In the genomic region with DNA sequence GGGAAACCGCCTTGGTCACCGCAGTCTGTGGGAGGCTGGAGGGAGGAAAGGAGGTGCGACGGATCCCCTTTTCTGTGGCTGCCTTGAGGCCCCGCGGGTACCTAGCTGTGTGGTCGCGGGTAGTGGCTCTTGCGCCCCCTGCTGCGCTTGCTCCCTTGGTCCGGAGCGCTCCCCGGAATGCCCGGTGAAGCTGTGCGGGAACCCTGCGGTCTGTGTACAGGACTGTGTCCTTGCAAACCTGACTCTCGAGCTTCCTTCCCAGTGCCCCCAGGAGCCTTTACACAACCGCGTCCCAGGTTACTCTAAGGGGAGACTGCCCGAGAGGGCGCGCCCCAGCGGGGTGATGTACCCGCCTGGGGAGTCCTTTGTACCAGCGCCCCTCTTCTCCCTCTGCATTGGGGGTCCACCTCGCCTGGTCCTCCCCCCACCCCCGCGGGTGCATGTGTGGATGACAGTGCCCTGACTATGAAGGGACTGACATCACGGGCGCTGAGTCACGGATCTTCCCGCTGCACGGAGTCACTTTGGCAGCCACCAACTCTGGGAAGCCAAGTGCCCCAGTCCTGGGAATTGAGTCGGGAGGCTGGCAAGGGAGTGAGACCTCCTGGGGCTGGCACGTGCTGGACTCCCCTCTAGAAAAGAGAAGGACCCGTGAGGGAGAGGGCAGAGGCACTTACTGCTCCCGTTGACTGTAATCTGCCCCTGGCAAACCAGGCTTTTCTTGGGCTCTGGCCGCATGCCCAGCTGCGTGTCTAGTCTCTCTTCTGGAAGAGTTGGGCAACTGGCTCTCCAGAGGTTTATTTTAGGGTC, we compare ENCODE assay signal across 8 cellular contexts. TPM values are rescaled to one million over a fixed set of nuclear protein-coding genes. Genes with fewer than 3 reads are reported as not detected.
A peak's percentile ranks its signal among the peaks of the same experiment; 100 is the strongest.
DNase-seq lines count a peak whose midpoint lies in the region; ATAC-seq and TF ChIP-seq lines count a peak whose summit lies in the region.

No MANE protein-coding gene starts in this region.

- no peaks in the 10 kb centered on the region for H3K9me2 ChIP-seq in OCI-LY1 (ENCODE audit: low read depth, low read length)

- H3K4me1 ChIP-seq in OCI-LY1 (ENCODE audit: insufficient read depth, low read length, severe bottlenecking) (peaks cover 7% of the 10 kb centered on the region), gastroesophageal sphincter (peaks cover 2 to 58% (median 34%) of the 10 kb centered on the region in 3 donors), neutrophil (ENCODE audit: control insufficient read depth in 1 of 2, insufficient read depth in 1 of 2, low read depth in 1 of 2, low read length in 1 of 2) (peaks cover 77 to 88% of the 10 kb centered on the region in 2 experiments)

- H3K36me3 ChIP-seq in OCI-LY1 (ENCODE audit: insufficient read depth, low read length) = no peaks in the 10 kb centered on the region
- no peaks in the 10 kb centered on the region for H3K36me3 ChIP-seq in gastroesophageal sphincter
- peaks cover 8% of the 10 kb centered on the region for H3K36me3 ChIP-seq in neutrophil

- no peaks in the 10 kb centered on the region for H3K9me3 Mint-ChIP-seq in activated T-helper 2 cell treated with anti-CD3 and anti-CD28 coated beads, Interferon-gamma antibody, Interleukin-2, Interleukin-4, amounts not matched to agents 10 μg/mL and 5 μg/mL and 100 μg/mL, durations not matched to agents 14 hours and 24 hours and 36 hours
- H3K9me3 Mint-ChIP-seq in type B pancreatic cell = no peaks in the 10 kb centered on the region

- no peaks in the 10 kb centered on the region for H3K79me2 ChIP-seq in OCI-LY1 (ENCODE audit: insufficient read depth, low read length)

- intact Hi-C loops in activated T-helper 2 cell treated with anti-CD3 and anti-CD28 coated beads, Interferon-gamma antibody, Interleukin-2, Interleukin-4, amounts not matched to agents 10 μg/mL and 5 μg/mL and 100 μg/mL, durations not matched to agents 14 hours and 24 hours and 36 hours (cut with micrococcal nuclease) = loop anchor here (1.0 kb wide), 1 partner anchor 21 kb away; no protein-coding TSS in a partner anchor

- peak overlapping the region; percentile 73 for H3K4me3 Mint-ChIP-seq in activated T-helper 2 cell treated with anti-CD3 and anti-CD28 coated beads, Interferon-gamma antibody, Interleukin-2, Interleukin-4, amounts not matched to agents 10 μg/mL and 5 μg/mL and 100 μg/mL, durations not matched to agents 14 hours and 24 hours and 36 hours (ENCODE audit: low read depth)
- peak overlapping the region; percentile 86 for H3K4me3 Mint-ChIP-seq in type B pancreatic cell

- H3K27ac ChIP-seq in OCI-LY1 (ENCODE audit: low read depth, low read length, poor library complexity, severe bottlenecking) (no peak overlapping the region), gastroesophageal sphincter (peak overlapping the region; percentile 95 to 100 (median 98)), neutrophil (peak overlapping the region; percentile 99)

- no peaks in the 10 kb centered on the region for H4K20me1 ChIP-seq in OCI-LY1 (ENCODE audit: insufficient read depth, low read length)

- peak; percentile 29; the same call in 1 of the 2 replicates for TF ChIP-seq CTCF in OCI-LY1 (IDR thresholded peaks at IDR 0.05; ENCODE audit: low read length)
- peak in 3 of 4 experiments; percentile 52 to 61 (median 59) for TF ChIP-seq CTCF in gastroesophageal sphincter (IDR thresholded peaks at IDR 0.05)
- TF ChIP-seq CTCF in neutrophil (IDR thresholded peaks at IDR 0.05) = peak; percentile 6
- TF ChIP-seq CTCF in type B pancreatic cell (conservative IDR thresholded peaks at IDR 0.05) = peak; percentile 52

- in situ Hi-C loops in Caki2 (cut with HindIII; ENCODE audit: low pct_unique_long_range_greater_than_20kb, low sequenced_read_pairs) = no loop called here

- H3K27me3 ChIP-seq in OCI-LY1 (ENCODE audit: insufficient read depth, low read length) (peaks cover 16% of the 10 kb centered on the region), gastroesophageal sphincter (no peaks in the 10 kb centered on the region), neutrophil (no peaks in the 10 kb centered on the region)

- TF ChIP-seq EP300 in gastroesophageal sphincter (IDR thresholded peaks at IDR 0.05) = no peak

- 0 to 2% methylated on average over 5 to 10 of the region's 39 CpGs for WGBS in gastroesophageal sphincter (ENCODE audit: low coverage in 1 of 2), 2 donors

- no peaks in the 10 kb centered on the region for H3K36me3 Mint-ChIP-seq in activated T-helper 2 cell treated with anti-CD3 and anti-CD28 coated beads, Interferon-gamma antibody, Interleukin-2, Interleukin-4, amounts not matched to agents 10 μg/mL and 5 μg/mL and 100 μg/mL, durations not matched to agents 14 hours and 24 hours and 36 hours (ENCODE audit: low read depth)
- H3K36me3 Mint-ChIP-seq in type B pancreatic cell = no peaks in the 10 kb centered on the region

- H3K9ac ChIP-seq in OCI-LY1 (ENCODE audit: low read length) = no peak overlapping the region

- peak overlapping the region; percentile 33; the same call in 1 of the 2 replicates for H3K4me2 ChIP-seq in OCI-LY1 (ENCODE audit: low read length)

- no peaks in the 10 kb centered on the region for H3F3A ChIP-seq in OCI-LY1 (ENCODE audit: insufficient read depth, low read length)

- peaks cover 69% of the 10 kb centered on the region for H3K4me1 Mint-ChIP-seq in activated T-helper 2 cell treated with anti-CD3 and anti-CD28 coated beads, Interferon-gamma antibody, Interleukin-2, Interleukin-4, amounts not matched to agents 10 μg/mL and 5 μg/mL and 100 μg/mL, durations not matched to agents 14 hours and 24 hours and 36 hours (ENCODE audit: low read depth)
- H3K4me1 Mint-ChIP-seq in type B pancreatic cell (ENCODE audit: unreplicated experiment) = peaks cover 5% of the 10 kb centered on the region

- peak; percentile 64 for DNase-seq in Caki2 (ENCODE audit: low read depth)
- no peak for DNase-seq in activated T-helper 2 cell treated with anti-CD3 and anti-CD28 coated beads, Interferon-gamma antibody, Interleukin-2, Interleukin-4, amounts not matched to agents 10 μg/mL and 5 μg/mL and 100 μg/mL, durations not matched to agents 14 hours and 24 hours and 36 hours (ENCODE audit: low spot score)
- DNase-seq in type B pancreatic cell (ENCODE audit: extremely low spot score, unreplicated experiment) = no peak
- DNase-seq in GOT3 (lab: John Stamatoyannopoulos, UW) = no peak

- H3K9me3 ChIP-seq in OCI-LY1 (ENCODE audit: low read length) = no peaks in the 10 kb centered on the region
- no peaks in the 10 kb centered on the region for H3K9me3 ChIP-seq in gastroesophageal sphincter
- no peaks in the 10 kb centered on the region for H3K9me3 ChIP-seq in neutrophil

- H3K27me3 Mint-ChIP-seq in activated T-helper 2 cell treated with anti-CD3 and anti-CD28 coated beads, Interferon-gamma antibody, Interleukin-2, Interleukin-4, amounts not matched to agents 10 μg/mL and 5 μg/mL and 100 μg/mL, durations not matched to agents 14 hours and 24 hours and 36 hours (ENCODE audit: low read depth) = peaks cover 6% of the 10 kb centered on the region
- H3K27me3 Mint-ChIP-seq in type B pancreatic cell = peaks cover 68% of the 10 kb centered on the region

- TF ChIP-seq POLR2A in gastroesophageal sphincter (IDR thresholded peaks at IDR 0.05) = peak in 1 of 2 donors; percentile 3

- peak overlapping the region; percentile 13 for H3K4me3 ChIP-seq in OCI-LY1 (ENCODE audit: low read depth, low read length, poor library complexity, severe bottlenecking)
- peak overlapping the region; percentile 90 to 93 for H3K4me3 ChIP-seq in gastroesophageal sphincter
- H3K4me3 ChIP-seq in neutrophil (ENCODE audit: low read depth in 1 of 2, low read length in 1 of 2) = peak overlapping the region; percentile 86 to 96

- peak overlapping the region; percentile 64 for H3K27ac Mint-ChIP-seq in activated T-helper 2 cell treated with anti-CD3 and anti-CD28 coated beads, Interferon-gamma antibody, Interleukin-2, Interleukin-4, amounts not matched to agents 10 μg/mL and 5 μg/mL and 100 μg/mL, durations not matched to agents 14 hours and 24 hours and 36 hours
- peak overlapping the region; percentile 75 for H3K27ac Mint-ChIP-seq in type B pancreatic cell

- no peak overlapping the region for H2AFZ ChIP-seq in OCI-LY1 (ENCODE audit: low read length)

- ATAC-seq in GM21786 (IDR thresholded peaks at IDR 0.05; ENCODE audit: unreplicated experiment) (peak; percentile 9), gastroesophageal sphincter (peak; percentile 52)

RNA-seq across cellular contexts. Expression of a gene that starts 0.8 kb away (rescaled TPM):
- 6.5 and 17.5 TPM in 2 replicates for total RNA-seq in Caki2 (2014; rRNA removed; shearing (Covaris generic); ENCODE audit: low replicate concordance)
- total RNA-seq in activated T-helper 2 cell treated with anti-CD3 and anti-CD28 coated beads, Interferon-gamma antibody, Interleukin-2, Interleukin-4, amounts not matched to agents 10 μg/mL and 5 μg/mL and 100 μg/mL, durations not matched to agents 14 hours and 24 hours and 36 hours = 1.6 and 2.2 TPM in 2 replicates
- total RNA-seq in gastroesophageal sphincter (10 to 100 TPM; 44.7 to 59.4 (median 55.5) TPM), type B pancreatic cell (ENCODE audit: low replicate concordance) (7.8 and 12.5 TPM in 2 replicates)

Comparison
In these comparisons a context has a peak if more than half of its experiments do, and no peak if none do; other contexts are left out.
1. H3K4me3 ChIP-seq: peak in every context shown above with its lines; median percentile 92 in gastroesophageal sphincter; 91 in neutrophil; 13 in OCI-LY1.
2. CTCF ChIP-seq: peak in every context shown above with its lines; median percentile 59 in gastroesophageal sphincter; 52 in type B pancreatic cell; 29 in OCI-LY1; 6 in neutrophil.